26 cellular contexts compared by ENCODE assay signal in the genomic region with DNA sequence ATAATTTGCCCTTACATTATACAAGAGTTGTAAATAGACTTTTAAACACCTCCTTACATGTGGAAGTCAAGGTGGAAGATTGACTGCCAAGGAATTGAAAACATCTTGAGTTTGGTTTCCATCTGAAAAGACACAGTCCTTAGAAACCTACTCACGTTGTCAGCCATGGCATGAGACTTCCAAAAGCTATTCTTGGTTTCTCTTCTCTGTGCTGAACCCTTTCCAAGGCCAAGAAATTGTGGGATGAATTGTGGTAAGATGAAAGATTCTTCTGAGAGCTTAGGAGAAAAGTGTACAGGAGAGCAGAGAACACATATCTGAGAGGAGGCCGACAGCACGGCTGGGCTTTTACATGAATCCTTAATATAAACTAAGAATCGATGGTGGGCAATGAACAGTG.
"Had no signal": no experiment of that assay in that cellular context is flagged by ENCODE, and none has a peak within 500 bp of the region (broad histone marks: within the 10 kb centered on the region; RNA-seq: fewer than 3 reads in every experiment).

No MANE protein-coding gene starts in this region.

- H3K9me3 Mint-ChIP-seq: activated CD8-positive, alpha-beta T cell treated with anti-CD3 and anti-CD28 coated beads for 36 hours; activated T-cell treated with anti-CD3 and anti-CD28 coated beads, Interleukin-2, amount 50 U/mL, for 72 hours; effector memory CD8-positive, alpha-beta T cell; nephron; stimulated activated effector memory CD8-positive, alpha-beta T cell treated with anti-CD3 and anti-CD28 coated beads, Interleukin-12 subunit alpha, Interleukin-12 subunit beta, amount 100 ng/mL, for 72 hours; stimulated activated naive CD8-positive, alpha-beta T cell treated with anti-CD3 and anti-CD28 coated beads, Interleukin-15, Interleukin-2, amounts not matched to agents 100 ng/mL and 50 ng/mL, for 24 hours; WTC11 had no signal

- H3K27me3 ChIP-seq: brain microvascular endothelial cell, heart right ventricle, thyroid gland, upper lobe of left lung had no signal

- H3K27ac Mint-ChIP-seq: activated CD8-positive, alpha-beta memory T cell treated with anti-CD3 and anti-CD28 coated beads, Interleukin-2, amount 10 ng/mL, durations not matched to agents 7 days and 5 days; activated CD8-positive, alpha-beta T cell treated with anti-CD3 and anti-CD28 coated beads for 36 hours; activated naive CD8-positive, alpha-beta T cell; activated T-cell treated with anti-CD3 and anti-CD28 coated beads, Interleukin-2, amount 50 U/mL, for 72 hours; effector memory CD8-positive, alpha-beta T cell; nephron; progenitor cell of endocrine pancreas; stimulated activated effector memory CD8-positive, alpha-beta T cell treated with anti-CD3 and anti-CD28 coated beads, Interleukin-12 subunit alpha, Interleukin-12 subunit beta, amount 100 ng/mL, for 72 hours; stimulated activated naive CD8-positive, alpha-beta T cell treated with anti-CD3 and anti-CD28 coated beads, Interleukin-15, Interleukin-2, amounts not matched to agents 100 ng/mL and 50 ng/mL, for 24 hours; WTC11 had no signal

- H3K36me3 ChIP-seq: brain microvascular endothelial cell, heart right ventricle, left lung, lower lobe of right lung, neutrophil, thyroid gland, upper lobe of left lung had no signal

- H3K4me3 ChIP-seq: coronary artery, heart right ventricle, left lung, lower lobe of right lung, skin epidermis, thyroid gland, upper lobe of left lung had no signal

- H3K27ac ChIP-seq: brain microvascular endothelial cell, coronary artery, heart right ventricle, left lung, lower lobe of right lung, neutrophil, skin epidermis, thyroid gland, upper lobe of left lung had no signal

- H3K36me3 Mint-ChIP-seq: activated CD8-positive, alpha-beta memory T cell treated with anti-CD3 and anti-CD28 coated beads, Interleukin-2, amount 10 ng/mL, durations not matched to agents 7 days and 5 days; activated naive CD8-positive, alpha-beta T cell; stimulated activated effector memory CD8-positive, alpha-beta T cell treated with anti-CD3 and anti-CD28 coated beads, Interleukin-12 subunit alpha, Interleukin-12 subunit beta, amount 100 ng/mL, for 72 hours; WTC11 had no signal

- H3K4me1 ChIP-seq: left lung, lower lobe of right lung, thyroid gland, upper lobe of left lung had no signal

- H3K9me3 ChIP-seq: heart right ventricle, left lung, lower lobe of right lung, neutrophil, thyroid gland, upper lobe of left lung had no signal

- H3K27me3 Mint-ChIP-seq: activated CD8-positive, alpha-beta T cell treated with anti-CD3 and anti-CD28 coated beads for 36 hours; activated naive CD8-positive, alpha-beta T cell; stimulated activated naive CD8-positive, alpha-beta T cell treated with anti-CD3 and anti-CD28 coated beads, Interleukin-15, Interleukin-2, amounts not matched to agents 100 ng/mL and 50 ng/mL, for 24 hours had no signal

- H3K4me1 Mint-ChIP-seq: activated CD8-positive, alpha-beta memory T cell treated with anti-CD3 and anti-CD28 coated beads, Interleukin-2, amount 10 ng/mL, durations not matched to agents 7 days and 5 days; nephron had no signal

- H3K4me3 Mint-ChIP-seq: activated CD8-positive, alpha-beta memory T cell treated with anti-CD3 and anti-CD28 coated beads, Interleukin-2, amount 10 ng/mL, durations not matched to agents 7 days and 5 days; activated CD8-positive, alpha-beta T cell treated with anti-CD3 and anti-CD28 coated beads for 36 hours; activated naive CD8-positive, alpha-beta T cell; activated T-cell treated with anti-CD3 and anti-CD28 coated beads, Interleukin-2, amount 50 U/mL, for 72 hours; effector memory CD8-positive, alpha-beta T cell; nephron; stimulated activated effector memory CD8-positive, alpha-beta T cell treated with anti-CD3 and anti-CD28 coated beads, Interleukin-12 subunit alpha, Interleukin-12 subunit beta, amount 100 ng/mL, for 72 hours; stimulated activated naive CD8-positive, alpha-beta T cell treated with anti-CD3 and anti-CD28 coated beads, Interleukin-15, Interleukin-2, amounts not matched to agents 100 ng/mL and 50 ng/mL, for 24 hours; WTC11 had no signal

- DNase-seq: activated CD4-positive, alpha-beta T cell treated with anti-CD3 and anti-CD28 coated beads for 1 hour; activated CD4-positive, alpha-beta T cell treated with anti-CD3 and anti-CD28 coated beads, Interleukin-2, amount 50 U/mL, for 1 hour; activated CD8-positive, alpha-beta memory T cell treated with anti-CD3 and anti-CD28 coated beads, Interleukin-2, amount 10 ng/mL, durations not matched to agents 7 days and 5 days; activated CD8-positive, alpha-beta T cell treated with anti-CD3 and anti-CD28 coated beads for 36 hours; activated naive CD4-positive, alpha-beta T cell; activated T-cell treated with anti-CD3 and anti-CD28 coated beads, Interleukin-2, amount 50 U/mL, for 72 hours; aorta; effector memory CD8-positive, alpha-beta T cell; foreskin fibroblast; heart right ventricle; left lung; lower lobe of right lung; stimulated activated CD4-positive, alpha-beta T cell treated with anti-CD3 and anti-CD28 coated beads, Interleukin-4, amount 100 ng/mL, for 24 hours; T-helper 2 cell; thyroid gland; upper lobe of left lung had no signal
